8 cellular contexts compared by ENCODE assay signal in the genomic region with DNA sequence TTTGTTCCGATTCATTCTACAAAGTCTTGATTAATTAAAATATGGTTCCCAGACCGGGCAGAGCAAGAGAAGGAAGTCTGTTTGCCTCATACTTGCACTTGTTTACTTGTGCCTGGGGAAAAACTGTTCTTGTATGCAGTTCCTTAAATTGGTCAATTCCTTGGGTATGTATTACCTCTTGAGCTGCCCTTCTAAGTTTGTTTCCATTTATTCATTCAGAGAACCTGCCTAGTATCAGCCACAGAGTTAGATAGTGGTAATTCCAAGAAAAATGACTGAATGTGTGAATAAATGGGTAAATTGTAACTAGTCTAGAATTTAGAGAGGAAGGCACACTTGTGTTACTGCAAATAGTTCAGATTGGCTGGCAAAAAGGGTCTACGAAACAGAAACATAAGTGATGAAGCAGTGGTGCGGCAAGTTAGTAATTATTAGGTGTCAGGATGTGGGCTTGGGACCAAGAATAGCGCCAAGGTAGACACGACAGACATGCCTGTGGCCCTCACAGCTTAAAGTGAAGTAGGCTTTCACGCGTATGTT. TPM values are rescaled to one million over a fixed set of nuclear protein-coding genes. Genes with fewer than 3 reads are reported as not detected.
A peak's percentile ranks its signal among the peaks of the same experiment; 100 is the strongest.
DNase-seq lines count a peak whose midpoint lies in the region; ATAC-seq and TF ChIP-seq lines count a peak whose summit lies in the region.

No MANE protein-coding gene starts in this region.

- H3K27ac Mint-ChIP-seq in activated naive CD8-positive, alpha-beta T cell treated with anti-CD3 and anti-CD28 coated beads, Interleukin-2, amount 50 U/mL, for 24 hours: peak overlapping the region; percentile 97

- H3K18ac ChIP-seq in IMR-90 (ENCODE audit: low read depth, low read length): no peak overlapping the region

- H2BK20ac ChIP-seq in IMR-90 (ENCODE audit: low read depth, low read length): no peak overlapping the region

- peaks cover 30% of the 10 kb centered on the region for H3K27me3 ChIP-seq in IMR-90 (ENCODE audit: control insufficient read depth, insufficient read depth, low read length)
- no peaks in the 10 kb centered on the region for H3K27me3 ChIP-seq in liver (ENCODE audit: control insufficient read depth in 4 of 4, insufficient read depth in 4 of 4, low read length in 3 of 4)
- no peaks in the 10 kb centered on the region for H3K27me3 ChIP-seq in tibial nerve

- H2BK120ac ChIP-seq in IMR-90 (ENCODE audit: low read depth, low read length): no peak overlapping the region

- peaks cover 2% of the 10 kb centered on the region for H3K36me3 Mint-ChIP-seq in activated naive CD8-positive, alpha-beta T cell treated with anti-CD3 and anti-CD28 coated beads, Interleukin-2, amount 50 U/mL, for 24 hours (ENCODE audit: low read depth)

- H3K4me1 Mint-ChIP-seq in activated naive CD8-positive, alpha-beta T cell treated with anti-CD3 and anti-CD28 coated beads, Interleukin-2, amount 50 U/mL, for 24 hours: peaks cover 19% of the 10 kb centered on the region

- ATAC-seq in GM18498 (IDR thresholded peaks at IDR 0.05; ENCODE audit: unreplicated experiment) (peak; percentile 75), GM21529 (IDR thresholded peaks at IDR 0.05; ENCODE audit: unreplicated experiment) (peak; percentile 66), IMR-90 (ENCODE audit: low read depth) (peak; percentile 22)
- peak; percentile 81 for ATAC-seq in activated naive CD8-positive, alpha-beta T cell treated with anti-CD3 and anti-CD28 coated beads, Interleukin-2, amount 50 U/mL, for 24 hours

- no peak overlapping the region for H2AK5ac ChIP-seq in IMR-90 (ENCODE audit: low read depth, low read length)

- no peaks in the 10 kb centered on the region for H4K20me1 ChIP-seq in IMR-90 (ENCODE audit: insufficient read depth, low read length)

- no peak overlapping the region for H2AK9ac ChIP-seq in IMR-90 (replicated peaks; ENCODE audit: low read depth, low read length, poor library complexity)

- DNase-seq in IMR-90: no peak
- DNase-seq in activated naive CD8-positive, alpha-beta T cell treated with anti-CD3 and anti-CD28 coated beads, Interleukin-2, amount 50 U/mL, for 24 hours: peak; percentile 16
- DNase-seq in tibial nerve (ENCODE audit: low spot score in 2 of 2): no peak
- DNase-seq in islet precursor cell: no peak
- DNase-seq in ACHN: no peak

- no peak for TF ChIP-seq RAD21 in IMR-90 (IDR thresholded peaks at IDR 0.05; ENCODE audit: low read length)
- TF ChIP-seq RAD21 in liver (IDR thresholded peaks at IDR 0.05): no peak

- H3K9me3 ChIP-seq in IMR-90 (ENCODE audit: control insufficient read depth, insufficient read depth, low read length) (no peaks in the 10 kb centered on the region), liver (ENCODE audit: control insufficient read depth in 4 of 4, low read length in 3 of 4) (no peaks in the 10 kb centered on the region), tibial nerve (peaks cover 0 to 7% (median 0%) of the 10 kb centered on the region in 4 donors)

- CTCF ChIA-PET in IMR-90 (lab: Yijun Ruan, JAX): no interaction called here

- in situ Hi-C loops in IMR-90 (cut with MboI; ENCODE audit: low sequenced_read_pairs) (loop anchor here (25.0 kb wide), 1 partner anchor 673 kb away; no protein-coding TSS in a partner anchor), ACHN (cut with HindIII; ENCODE audit: low pct_ligation_motif_present, low pct_unique_long_range_greater_than_20kb, low sequenced_read_pairs) (no loop called here)

- no peaks in the 10 kb centered on the region for H3K36me3 ChIP-seq in IMR-90 (ENCODE audit: control insufficient read depth, insufficient read depth, low read length)
- H3K36me3 ChIP-seq in liver (ENCODE audit: control insufficient read depth in 4 of 4, insufficient read depth in 3 of 4, low read depth in 1 of 4, low read length in 3 of 4): no peaks in the 10 kb centered on the region
- H3K36me3 ChIP-seq in tibial nerve: no peaks in the 10 kb centered on the region

- POLR2A ChIA-PET in IMR-90 (lab: Charles Lee; ENCODE audit: unreplicated experiment): no interaction called here

- TF ChIP-seq POLR2A in IMR-90 (IDR thresholded peaks at IDR 0.05; ENCODE audit: low read depth, low read length) (no peak), tibial nerve (IDR thresholded peaks at IDR 0.05) (no peak)

- H3K4me1 ChIP-seq in IMR-90 (ENCODE audit: control insufficient read depth, insufficient read depth, low read length) (peaks cover 3% of the 10 kb centered on the region; the same call in 1 of the 2 replicates), liver (ENCODE audit: control insufficient read depth in 4 of 4, insufficient read depth in 4 of 4, low read length in 3 of 4) (peaks cover 0 to 18% (median 7%) of the 10 kb centered on the region in 4 donors), tibial nerve (peaks cover 0 to 24% (median 11%) of the 10 kb centered on the region in 4 donors)

- H3K4me3 ChIP-seq in IMR-90 (ENCODE audit: insufficient read depth, low read depth, low read length) (peak overlapping the region; percentile 13; the same call in 1 of the 2 replicates), liver (ENCODE audit: low read depth in 1 of 3, low read length in 3 of 3) (peak overlapping the region; percentile 41 to 77 (median 59)), tibial nerve (peak overlapping the region; percentile 50 to 90 (median 68))

- H3K4ac ChIP-seq in IMR-90 (ENCODE audit: low read depth, low read length): no peak overlapping the region

- H3K23ac ChIP-seq in IMR-90 (ENCODE audit: low read depth, low read length): no peak overlapping the region

- 100% methylated on average over 2 of the region's 8 CpGs; no CpG with 5 or more reads in 1 of the 2 experiments for WGBS in IMR-90 (ENCODE audit: extremely low coverage in 2 of 2, insufficient read length in 1 of 2), 2 experiments
- 65% methylated on average over 8 of the region's 8 CpGs for WGBS in liver
- WGBS in tibial nerve, 2 donors: 64 to 65% methylated on average over 8 of the region's 8 CpGs

- no peak overlapping the region for H4K5ac ChIP-seq in IMR-90 (ENCODE audit: low read depth, low read length)

- H3K9me3 Mint-ChIP-seq in activated naive CD8-positive, alpha-beta T cell treated with anti-CD3 and anti-CD28 coated beads, Interleukin-2, amount 50 U/mL, for 24 hours: no peaks in the 10 kb centered on the region

- TF ChIP-seq EP300 in tibial nerve (IDR thresholded peaks at IDR 0.05): no peak

- no TSS peak for BruUV-seq in IMR-90 (replicated peaks; lab: Mats Ljungman, UMichigan)

- peak overlapping the region; percentile 82 for H3K4me3 Mint-ChIP-seq in activated naive CD8-positive, alpha-beta T cell treated with anti-CD3 and anti-CD28 coated beads, Interleukin-2, amount 50 U/mL, for 24 hours

- peak overlapping the region; percentile 68 for H3K4me2 ChIP-seq in IMR-90 (ENCODE audit: low read depth, low read length)

- no peak overlapping the region for H2BK5ac ChIP-seq in IMR-90 (ENCODE audit: low read depth, low read length, poor library complexity, severe bottlenecking)

- H3K9ac ChIP-seq in IMR-90 (ENCODE audit: low read depth, low read length) (no peak overlapping the region), liver (ENCODE audit: low read depth in 1 of 2, low read length in 2 of 2) (peak overlapping the region in 1 of 2 donors; percentile 23)

- dilution Hi-C loops in IMR-90 (cut with HindIII; ENCODE audit: low sequenced_read_pairs, unreplicated experiment): no loop called here

- no peak overlapping the region for H3K56ac ChIP-seq in IMR-90 (ENCODE audit: extremely low read depth, insufficient read depth, low read length)

- no peaks in the 10 kb centered on the region for H3K9me1 ChIP-seq in IMR-90 (ENCODE audit: insufficient read depth, low read length)

- TF ChIP-seq CTCF in IMR-90 (conservative IDR thresholded peaks at IDR 0.05; ENCODE audit: low read depth, low read length) (no peak), liver (IDR thresholded peaks at IDR 0.05; ENCODE audit: low read depth, low read length, missing input control) (no peak), tibial nerve (IDR thresholded peaks at IDR 0.05) (no peak)

- no peak overlapping the region for H4K8ac ChIP-seq in IMR-90 (ENCODE audit: low read depth in 2 of 2, low read length in 2 of 2)

- H3K14ac ChIP-seq in IMR-90 (replicated peaks; ENCODE audit: low read depth, low read length): no peak overlapping the region

- peaks cover 58% of the 10 kb centered on the region for H3K27me3 Mint-ChIP-seq in activated naive CD8-positive, alpha-beta T cell treated with anti-CD3 and anti-CD28 coated beads, Interleukin-2, amount 50 U/mL, for 24 hours

- intact Hi-C loops in IMR-90 (cut with micrococcal nuclease): loop anchor here (5.0 kb wide), 1 partner anchor 228 kb away; no protein-coding TSS in a partner anchor

- H4K91ac ChIP-seq in IMR-90 (ENCODE audit: insufficient read depth, low read depth, low read length): no peak overlapping the region

- no peak overlapping the region for H2BK15ac ChIP-seq in IMR-90 (ENCODE audit: low read depth, low read length)

- no peak overlapping the region for H2AFZ ChIP-seq in IMR-90 (replicated peaks; ENCODE audit: low read length, poor library complexity)

- no peak overlapping the region for H3K27ac ChIP-seq in IMR-90 (ENCODE audit: insufficient read depth, low read length)
- H3K27ac ChIP-seq in liver (ENCODE audit: low read depth in 1 of 2, low read length in 2 of 2): peak overlapping the region; percentile 24 to 79
- peak overlapping the region in 1 of 4 donors; percentile 82 for H3K27ac ChIP-seq in tibial nerve

- no peaks in the 10 kb centered on the region for H3K79me1 ChIP-seq in IMR-90 (ENCODE audit: low read depth in 1 of 2, low read length in 2 of 2)

TF ChIP-seq in IMR-90, 13 proteins besides CTCF, POLR2A, EP300 and RAD21 (continues in another document):
- TF ChIP-seq SMC3 (IDR thresholded peaks at IDR 0.05; ENCODE audit: low read depth, low read length): no peak

RNA-seq across cellular contexts. Expression of gene MAK, which starts 0.5 kb away (rescaled TPM):
- total RNA-seq in IMR-90 (2012; rRNA removed) (under 0.01 TPM in 1 of 2 replicates, not detected in the other), liver (under 1 TPM; 0.09 to 0.17 TPM), tibial nerve (under 1 TPM in 2 of 4 donors, not detected in 2; 0.59 to 0.90 TPM)
- polyA plus RNA-seq in IMR-90 (2012; rRNA removed) (not detected in 2 replicates), liver (under 1 TPM; 0.02 to 0.26 TPM)
- polyA plus RNA-seq in IMR-90 (2012; cell fraction: cytosol; rRNA removed): not detected in 2 replicates
- not detected in 2 replicates for polyA plus RNA-seq in IMR-90 (2012; cell fraction: nucleus; rRNA removed; ENCODE audit: low replicate concordance)

RNA-seq across cellular contexts. Expression of gene GCM2, which starts 43.0 kb away (rescaled TPM):
- total RNA-seq in IMR-90 (2012; rRNA removed) (not detected in 2 replicates), liver (not detected), tibial nerve (not detected)
- polyA plus RNA-seq in IMR-90 (2012; rRNA removed) (not detected in 2 replicates), liver (not detected)
- polyA plus RNA-seq in IMR-90 (2012; cell fraction: cytosol; rRNA removed): not detected in 2 replicates
- not detected in 2 replicates for polyA plus RNA-seq in IMR-90 (2012; cell fraction: nucleus; rRNA removed; ENCODE audit: low replicate concordance)

RNA-seq across cellular contexts. Expression of gene SYCP2L, which starts 48.0 kb away (rescaled TPM):
- total RNA-seq in IMR-90 (2012; rRNA removed) (not detected in 2 replicates), liver (under 1 TPM; 0.28 to 0.33 TPM), tibial nerve (1 to 10 TPM; 2.0 to 3.9 (median 3.5) TPM)
- polyA plus RNA-seq in IMR-90 (2012; rRNA removed) (0.05 TPM in 1 of 2 replicates, not detected in the other), liver (not detected)
- polyA plus RNA-seq in IMR-90 (2012; cell fraction: cytosol; rRNA removed): not detected in 2 replicates
- polyA plus RNA-seq in IMR-90 (2012; cell fraction: nucleus; rRNA removed; ENCODE audit: low replicate concordance): 0.30 TPM in 1 of 2 replicates, not detected in the other

Comparison
In these comparisons a context has a peak if more than half of its experiments do, and no peak if none do; other contexts are left out.
1. ATAC-seq: peak in every context shown above with its lines; median percentile 81 in activated naive CD8-positive, alpha-beta T cell treated with anti-CD3 and anti-CD28 coated beads, Interleukin-2, amount 50 U/mL, for 24 hours; 75 in GM18498; 66 in GM21529; 22 in IMR-90.
2. H3K4me3 ChIP-seq: peak in every context shown above with its lines; median percentile 68 in tibial nerve; 59 in liver; 13 in IMR-90.